ENCODE assay signal across 8 cellular contexts in the genomic region with DNA sequence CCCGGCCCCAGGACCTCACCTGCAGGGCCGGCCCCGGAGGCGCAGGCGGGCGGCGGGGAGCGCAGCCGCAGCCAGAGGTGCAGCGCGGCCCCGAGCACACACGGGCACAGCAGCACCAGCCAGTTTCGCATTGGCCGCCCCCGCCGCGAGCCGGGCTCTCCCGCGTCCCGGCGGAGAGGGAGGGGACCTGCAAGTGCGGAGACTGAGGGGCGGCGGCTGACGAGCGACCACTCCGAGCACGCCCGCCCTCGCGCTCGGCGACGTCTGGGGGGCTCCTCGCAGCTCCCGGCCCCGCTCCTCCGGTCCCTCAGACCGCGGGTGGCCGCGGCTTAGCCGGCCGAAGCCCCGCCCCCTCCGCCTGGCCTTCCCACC. TPM values are rescaled to one million over a fixed set of nuclear protein-coding genes. Genes with fewer than 3 reads are reported as not detected.
A peak's percentile ranks its signal among the peaks of the same experiment; 100 is the strongest.
DNase-seq lines count a peak whose midpoint lies in the region; ATAC-seq and TF ChIP-seq lines count a peak whose summit lies in the region.

A gene (minus strand): TSS at position 331 of the 372 bp plus-strand sequence. CDS start 200 bp downstream, at position 131.

- peak within 1 kb of the TSS; percentile 80 to 96 (median 92) for H3K4me3 ChIP-seq in esophagus muscularis mucosa
- H3K4me3 ChIP-seq in neuron (ENCODE audit: low read length) = peak within 1 kb of the TSS; percentile 76

- intact Hi-C loops in esophagus muscularis mucosa (cut with DNase I) = loop anchor here (10.0 kb wide), 2 partner anchors 179 to 561 kb away; a partner anchor contains a TSS

- peak within 1 kb of the TSS; percentile 96 to 98 (median 98) for H3K27ac ChIP-seq in esophagus muscularis mucosa (replicated peaks in 1 of 4)

- no peaks in the 10 kb centered on the region for H3K36me3 ChIP-seq in esophagus muscularis mucosa
- H3K36me3 ChIP-seq in neuron (ENCODE audit: insufficient read depth, low read length) = no peaks in the 10 kb centered on the region

- no peaks in the 10 kb centered on the region for H3K9me3 ChIP-seq in esophagus muscularis mucosa
- H3K9me3 ChIP-seq in neuron (ENCODE audit: low read length) = no peaks in the 10 kb centered on the region

- H3K4me1 ChIP-seq in esophagus muscularis mucosa (peaks cover 21 to 48% (median 41%) of the 10 kb centered on the region in 4 donors), neuron (ENCODE audit: insufficient read depth, low read length) (peaks cover 9% of the 10 kb centered on the region)

- no peak for TF ChIP-seq EP300 in esophagus muscularis mucosa (IDR thresholded peaks at IDR 0.05)

- WGBS in esophagus muscularis mucosa = 0% methylated on average over 18 of the region's 48 CpGs

- peak within 1 kb of the TSS; percentile 79 for H2AFZ ChIP-seq in neuron (ENCODE audit: low read depth, low read length)

- TF ChIP-seq POLR2A in Raji (IDR thresholded peaks at IDR 0.05; ENCODE audit: insufficient read depth, low read depth, low read length) = peak; percentile 89
- peak; percentile 86 for TF ChIP-seq POLR2A in esophagus muscularis mucosa (IDR thresholded peaks at IDR 0.05; ENCODE audit: low read depth)

- peak; percentile 49 for ATAC-seq in HG02798 (IDR thresholded peaks at IDR 0.05; ENCODE audit: poor library complexity, unreplicated experiment)

- DNase-seq in NOMO-1 (lab: John Stamatoyannopoulos, UW; ENCODE audit: unreplicated experiment in 2 of 2) = peak; percentile 59 to 61
- no peak for DNase-seq in NOMO-1 treated with dmso at 0.1 percent for 144 hours (lab: John Stamatoyannopoulos, UW; ENCODE audit: unreplicated experiment)
- DNase-seq in esophagus muscularis mucosa (ENCODE audit: extremely low spot score) = no peak
- no peak for DNase-seq in DMS153 treated with DMSO at 0.1 percent for 48 hours (lab: John Stamatoyannopoulos, UW; ENCODE audit: unreplicated experiment)
- DNase-seq in middle frontal gyrus (ENCODE audit: extremely low spot score, low spot score) = no peak

- no peak for TF ChIP-seq CTCF in esophagus muscularis mucosa (IDR thresholded peaks at IDR 0.05)

- no peaks in the 10 kb centered on the region for H3K27me3 ChIP-seq in esophagus muscularis mucosa
- H3K27me3 ChIP-seq in neuron (ENCODE audit: insufficient read depth, low read length) = no peaks in the 10 kb centered on the region

RNA-seq across cellular contexts. Expression of the gene that starts here (rescaled TPM):
- 10 to 100 TPM; 49.0 to 68.4 (median 55.5) TPM for total RNA-seq in esophagus muscularis mucosa

Comparison
In these comparisons a context has a peak if more than half of its experiments do, and no peak if none do; other contexts are left out.
1. DNase-seq: peak in NOMO-1 (2 of 2); none in NOMO-1 treated with dmso at 0.1 percent for 144 hours (single experiment), esophagus muscularis mucosa (single experiment), DMS153 treated with DMSO at 0.1 percent for 48 hours (single experiment) and middle frontal gyrus (single experiment).